Comparison of ENCODE assay signal across 1 cellular context in genomic region chr9:127450831-127451680, GRCh38.
TF ChIP-seq lines count a peak whose summit lies in the region.

TSS of gene LRSAM1 (plus strand) at chr9:127451510. CDS start at chr9:127454528, 3,018 bp downstream.
TSS of gene RPL12 (minus strand) at chr9:127451406. CDS start at chr9:127451317, 89 bp downstream.

TF ChIP-seq in HepG2, 621 proteins besides CTCF, POLR2A, EP300 and RAD21 (continued from another document and continues in another):
- peak; percentile 50 for TF ChIP-seq HNF1A (IDR thresholded peaks at IDR 0.05; ENCODE audit: low read depth)
- TF ChIP-seq HNF1A (CRISPR knock-in tag; IDR thresholded peaks at IDR 0.05; ENCODE audit: borderline replicate concordance), result peak; percentile 82; the same call in 1 of the 2 replicates
- no peak for TF ChIP-seq ZNF784 (CRISPR knock-in tag; IDR thresholded peaks at IDR 0.05; ENCODE audit: borderline replicate concordance)
- TF ChIP-seq CSRNP1 (CRISPR knock-in tag; IDR thresholded peaks at IDR 0.05), result peak; percentile 61
- peak; percentile 84; the same call in 1 of the 2 replicates for TF ChIP-seq SP1 (IDR thresholded peaks at IDR 0.05)
- peak; percentile 76 for TF ChIP-seq SP1 (CRISPR knock-in tag; IDR thresholded peaks at IDR 0.05)
- TF ChIP-seq STAT5B (CRISPR knock-in tag; IDR thresholded peaks at IDR 0.05), result no peak
- TF ChIP-seq NKX3-1 (CRISPR knock-in tag; IDR thresholded peaks at IDR 0.05), result peak; percentile 72
- peak; percentile 60 for TF ChIP-seq RXRA (CRISPR knock-in tag; IDR thresholded peaks at IDR 0.05)
- 0 out of 2 replicates have a peak, but pooled peaks have one; percentile 88 for TF ChIP-seq DMTF1 (CRISPR knock-in tag; IDR thresholded peaks at IDR 0.05)
- TF ChIP-seq ZFP62 (CRISPR knock-in tag; IDR thresholded peaks at IDR 0.05), result 0 out of 2 replicates have a peak, but pooled peaks have one; percentile 20
- TF ChIP-seq ZNF703 (CRISPR knock-in tag; IDR thresholded peaks at IDR 0.05; ENCODE audit: borderline replicate concordance), result no peak; the same call in 1 of the 2 replicates
- peak; percentile 76; the same call in 1 of the 2 replicates for TF ChIP-seq PRMT3 (CRISPR knock-in tag; IDR thresholded peaks at IDR 0.05; ENCODE audit: borderline replicate concordance, low read depth)
- TF ChIP-seq ZNF691 (CRISPR knock-in tag; IDR thresholded peaks at IDR 0.05; ENCODE audit: borderline replicate concordance, low read depth), result no peak; the same call in 1 of the 2 replicates
- TF ChIP-seq ZNF576 (CRISPR knock-in tag; IDR thresholded peaks at IDR 0.05), result no peak
- no peak for TF ChIP-seq TAF15 (IDR thresholded peaks at IDR 0.05; ENCODE audit: low read depth, low read length, poor library complexity, severe bottlenecking)
- TF ChIP-seq NFKBIZ (CRISPR knock-in tag; IDR thresholded peaks at IDR 0.05), result no peak
- peak; percentile 76; the same call in 1 of the 2 replicates for TF ChIP-seq BRD4 (CRISPR knock-in tag; IDR thresholded peaks at IDR 0.05)
- TF ChIP-seq NAIF1 (CRISPR knock-in tag; IDR thresholded peaks at IDR 0.05; ENCODE audit: borderline replicate concordance), result no peak
- TF ChIP-seq ELF3 (CRISPR knock-in tag; IDR thresholded peaks at IDR 0.05), result peak; percentile 92
- no peak for TF ChIP-seq TBX3 (IDR thresholded peaks at IDR 0.05; ENCODE audit: borderline replicate concordance)
- peak; percentile 95 for TF ChIP-seq THAP11 (CRISPR knock-in tag; IDR thresholded peaks at IDR 0.05)
- no peak for TF ChIP-seq ZNF224 (CRISPR knock-in tag; IDR thresholded peaks at IDR 0.05)
- no peak for TF ChIP-seq ZNF274 (CRISPR knock-in tag; IDR thresholded peaks at IDR 0.05)
- TF ChIP-seq BATF2 (CRISPR knock-in tag; IDR thresholded peaks at IDR 0.05), result 0 out of 2 replicates have a peak, but pooled peaks have one; percentile 31
- TF ChIP-seq ETV5 (CRISPR knock-in tag; IDR thresholded peaks at IDR 0.05; ENCODE audit: borderline replicate concordance), result peak; percentile 89
- peak; percentile 100 for TF ChIP-seq SPEN (CRISPR knock-in tag; IDR thresholded peaks at IDR 0.05; ENCODE audit: low read depth)
- TF ChIP-seq HDAC6 (IDR thresholded peaks at IDR 0.05; ENCODE audit: low read depth, low read length), result no peak
- TF ChIP-seq ZNF331 (CRISPR knock-in tag; IDR thresholded peaks at IDR 0.05), result peak; percentile 75
- no peak for TF ChIP-seq ZNF652 (CRISPR knock-in tag; IDR thresholded peaks at IDR 0.05; ENCODE audit: borderline replicate concordance, low read depth)
- TF ChIP-seq SNAPC5 (CRISPR knock-in tag; IDR thresholded peaks at IDR 0.05; ENCODE audit: borderline replicate concordance), result no peak
- TF ChIP-seq MLX (CRISPR knock-in tag; IDR thresholded peaks at IDR 0.05), result 0 out of 2 replicates have a peak, but pooled peaks have one; percentile 19
- TF ChIP-seq ARID5B (CRISPR knock-in tag; IDR thresholded peaks at IDR 0.05), result peak; percentile 51
- TF ChIP-seq BRF2 (CRISPR knock-in tag; IDR thresholded peaks at IDR 0.05), result no peak
- TF ChIP-seq TBX2 (CRISPR knock-in tag; IDR thresholded peaks at IDR 0.05; ENCODE audit: borderline replicate concordance), result peak; percentile 83
- peak; percentile 66; the same call in 1 of the 2 replicates for TF ChIP-seq NR0B2 (CRISPR knock-in tag; IDR thresholded peaks at IDR 0.05)
